13 cellular contexts compared by ENCODE assay signal in genomic region chr2:158889135-158889853, GRCh38.
"Had no signal": no experiment of that assay in that cellular context is flagged by ENCODE, and none has a peak within 500 bp of the region (broad histone marks: within the 10 kb centered on the region; RNA-seq: fewer than 3 reads in every experiment).

No MANE protein-coding gene starts in this region.

- H3K27ac Mint-ChIP-seq: activated CD4-positive, alpha-beta memory T cell treated with anti-CD3 and anti-CD28 coated beads, Interleukin-2, amount 10 ng/mL, durations not matched to agents 7 days and 5 days; neural progenitor cell had no signal

- DNase-seq: activated CD4-positive, alpha-beta memory T cell treated with anti-CD3 and anti-CD28 coated beads, Interleukin-2, amount 10 ng/mL, durations not matched to agents 7 days and 5 days; activated gamma-delta T cell; effector memory CD4-positive, alpha-beta T cell; hypothalamus; left cardiac atrium; lower lobe of right lung; midbrain; stimulated activated CD4-positive, alpha-beta T cell treated with anti-CD3 and anti-CD28 coated beads, Interleukin-4, amount 100 ng/mL, for 1 hour; tibial artery; uterus had no signal

- H2AFZ ChIP-seq: neural progenitor cell, parathyroid adenoma had no signal

- H3K27ac ChIP-seq: lower lobe of right lung, neural progenitor cell, parathyroid adenoma, tibial artery, uterus had no signal

- H3K79me2 ChIP-seq: parathyroid adenoma had no signal

- H3K9ac ChIP-seq: neural progenitor cell, parathyroid adenoma had no signal

- H3K9me3 ChIP-seq: lower lobe of right lung, tibial artery, uterus had no signal

- H3K4me3 Mint-ChIP-seq: activated CD4-positive, alpha-beta memory T cell treated with anti-CD3 and anti-CD28 coated beads, Interleukin-2, amount 10 ng/mL, durations not matched to agents 7 days and 5 days; neural progenitor cell had no signal

- H3K4me2 ChIP-seq: neural progenitor cell had no signal

- H3K36me3 Mint-ChIP-seq: neural progenitor cell had no signal

- H3K4me3 ChIP-seq: lower lobe of right lung, neural progenitor cell, tibial artery, uterus had no signal

- H3K4me1 Mint-ChIP-seq: activated CD4-positive, alpha-beta memory T cell treated with anti-CD3 and anti-CD28 coated beads, Interleukin-2, amount 10 ng/mL, durations not matched to agents 7 days and 5 days had no signal

- H3K36me3 ChIP-seq: lower lobe of right lung, neural progenitor cell, tibial artery, uterus had no signal

- FAIRE-seq: TTC549 had no signal

- ATAC-seq: left cardiac atrium, lower lobe of right lung had no signal

- H3K27me3 ChIP-seq: neural progenitor cell, uterus had no signal

- H3K4me1 ChIP-seq: lower lobe of right lung, neural progenitor cell, tibial artery, uterus had no signal
